Comparison of ENCODE assay signal across 12 cellular contexts in genomic region chr18:21777814-21778213, GRCh38. TPM values are rescaled to one million over a fixed set of nuclear protein-coding genes. Genes with fewer than 3 reads are reported as not detected.
DNase-seq lines count a peak whose midpoint lies in the region; ATAC-seq and TF ChIP-seq lines count a peak whose summit lies in the region.
"Had no signal": no experiment of that assay in that cellular context is flagged by ENCODE, and none has a peak within 500 bp of the region (broad histone marks: within the 10 kb centered on the region; RNA-seq: fewer than 3 reads in every experiment).

No MANE protein-coding gene starts in this region.

- H2AK5ac ChIP-seq in H9 (ENCODE audit: insufficient read length, low read length), result no peak overlapping the region

- no peak overlapping the region for H3K9ac ChIP-seq in H9 (ENCODE audit: extremely low read depth, insufficient read length, low read length)

- peaks cover 4% of the 10 kb centered on the region for H3K4me1 Mint-ChIP-seq in activated T-cell treated with anti-CD3 and anti-CD28 coated beads, Interleukin-2, amount 50 U/mL, for 24 hours (ENCODE audit: low read depth)
- no peaks in the 10 kb centered on the region for H3K4me1 Mint-ChIP-seq in H9
- no peaks in the 10 kb centered on the region for H3K4me1 Mint-ChIP-seq in stimulated activated naive B cell treated with anti-CD40 and anti-IgM and Interleukin-4, amounts not matched to agents 10 μg/mL and 1 μg/mL and 100 μg/mL, for 72 hours

- H4K20me1 ChIP-seq in H9 (ENCODE audit: control insufficient read depth, insufficient read depth, insufficient read length), result no peaks in the 10 kb centered on the region

- no peak for DNase-seq in activated T-cell treated with anti-CD3 and anti-CD28 coated beads, Interleukin-2, amount 50 U/mL, for 24 hours
- no peak for DNase-seq in activated T-cell treated with anti-CD3 and anti-CD28 coated beads, Interleukin-2, amount 50 U/mL, for 48 hours
- no peak for DNase-seq in H9
- DNase-seq in thoracic aorta (ENCODE audit: low spot score), result no peak
- DNase-seq in NCI-H1417 treated with DMSO at 0.1 percent for 48 hours (lab: John Stamatoyannopoulos, UW), result no peak
- no peak for DNase-seq in hippocampal formation (lab: John Stamatoyannopoulos, UW)
- DNase-seq in stimulated activated naive B cell treated with anti-CD40 and anti-IgM and Interleukin-4, amounts not matched to agents 10 μg/mL and 1 μg/mL and 100 μg/mL, for 72 hours, result no peak
- DNase-seq: DMS 273 treated with DMSO at 0.1 percent for 48 hours; mammary epithelial cell; NCI-H2171; stimulated activated CD4-positive, alpha-beta T cell treated with anti-CD3 and anti-CD28 coated beads, Interleukin-2, amount 100 ng/mL, for 48 hours had no signal

- no peaks in the 10 kb centered on the region for H3K23me2 ChIP-seq in H9 (ENCODE audit: insufficient read length, low read depth, low read length, poor library complexity, severe bottlenecking)

- no peak overlapping the region for H4K8ac ChIP-seq in H9 (replicated peaks; ENCODE audit: insufficient read length, low read depth, low read length)

- H3K14ac ChIP-seq in H9 (ENCODE audit: insufficient read depth, low read length), result no peak overlapping the region

- peaks cover 64% of the 10 kb centered on the region for H3K36me3 Mint-ChIP-seq in activated T-cell treated with anti-CD3 and anti-CD28 coated beads, Interleukin-2, amount 50 U/mL, for 24 hours (ENCODE audit: low read depth)
- H3K36me3 Mint-ChIP-seq in H9 (ENCODE audit: insufficient read depth in 1 of 3, low read depth in 3 of 3), result peaks cover 15 to 59% (median 49%) of the 10 kb centered on the region in 3 experiments; a peak in 6 of 7 replicates
- peaks cover 31 to 52% of the 10 kb centered on the region in 2 donors for H3K36me3 Mint-ChIP-seq in stimulated activated naive B cell treated with anti-CD40 and anti-IgM and Interleukin-4, amounts not matched to agents 10 μg/mL and 1 μg/mL and 100 μg/mL, for 72 hours

- H2BK20ac ChIP-seq in H9 (ENCODE audit: low read depth, low read length, poor library complexity, severe bottlenecking), result no peak overlapping the region

- H3K36me3 ChIP-seq in thoracic aorta, result no peaks in the 10 kb centered on the region

- TF ChIP-seq CTCF in H9 (conservative IDR thresholded peaks at IDR 0.05), result no peak
- no peak for TF ChIP-seq CTCF in thoracic aorta (IDR thresholded peaks at IDR 0.05)

- no peaks in the 10 kb centered on the region for H3K27me3 Mint-ChIP-seq in activated T-cell treated with anti-CD3 and anti-CD28 coated beads, Interleukin-2, amount 50 U/mL, for 24 hours
- no peaks in the 10 kb centered on the region; the same call in none of the 2 replicates for H3K27me3 Mint-ChIP-seq in H9 (ENCODE audit: low read depth)
- no peaks in the 10 kb centered on the region for H3K27me3 Mint-ChIP-seq in stimulated activated naive B cell treated with anti-CD40 and anti-IgM and Interleukin-4, amounts not matched to agents 10 μg/mL and 1 μg/mL and 100 μg/mL, for 72 hours

- no peaks in the 10 kb centered on the region for H3K4me1 ChIP-seq in H9 (ENCODE audit: insufficient read depth, low read length)
- peaks cover 7 to 10% of the 10 kb centered on the region in 2 donors for H3K4me1 ChIP-seq in thoracic aorta (ENCODE audit: control insufficient read depth in 1 of 2, low read depth in 2 of 2)

- H3K56ac ChIP-seq in H9 (ENCODE audit: insufficient read length, low read depth, low read length), result no peak overlapping the region

- no peak overlapping the region for H2BK120ac ChIP-seq in H9 (ENCODE audit: low read depth, low read length, poor library complexity, severe bottlenecking)

- H4K5ac ChIP-seq in H9 (ENCODE audit: insufficient read length, low read depth, low read length), result no peak overlapping the region

- H3K27ac ChIP-seq in H9 (ENCODE audit: insufficient read length, low read depth, low read length) (no peak overlapping the region), thoracic aorta (peak overlapping the region; percentile 54 to 58)

- no peak overlapping the region for H3K18ac ChIP-seq in H9 (ENCODE audit: insufficient read length, low read depth, low read length)

- H3K27me3 ChIP-seq in H9 (ENCODE audit: insufficient read depth, low read length), result no peaks in the 10 kb centered on the region
- no peaks in the 10 kb centered on the region for H3K27me3 ChIP-seq in thoracic aorta (replicated peaks; ENCODE audit: insufficient read depth)

- no peak overlapping the region for H3T11ph ChIP-seq in H9 (ENCODE audit: low read length)

- H3K79me1 ChIP-seq in H9 (ENCODE audit: insufficient read depth, low read depth, low read length, poor library complexity, severe bottlenecking), result no peaks in the 10 kb centered on the region

- no peak overlapping the region for H3K4ac ChIP-seq in H9 (ENCODE audit: low read depth, low read length)

- peak overlapping the region; percentile 56 for H3K27ac Mint-ChIP-seq in activated T-cell treated with anti-CD3 and anti-CD28 coated beads, Interleukin-2, amount 50 U/mL, for 24 hours
- peak overlapping the region in 2 of 3 experiments; percentile 14 to 22; a peak in 3 of 7 replicates for H3K27ac Mint-ChIP-seq in H9
- H3K27ac Mint-ChIP-seq in stimulated activated naive B cell treated with anti-CD40 and anti-IgM and Interleukin-4, amounts not matched to agents 10 μg/mL and 1 μg/mL and 100 μg/mL, for 72 hours, result no peak overlapping the region

- H3K79me2 ChIP-seq in H9 (ENCODE audit: insufficient read depth, low read length), result no peaks in the 10 kb centered on the region

- H2BK5ac ChIP-seq in H9 (ENCODE audit: insufficient read length, low read length), result no peak overlapping the region

- no peaks in the 10 kb centered on the region for H3K9me3 Mint-ChIP-seq in activated T-cell treated with anti-CD3 and anti-CD28 coated beads, Interleukin-2, amount 50 U/mL, for 24 hours
- no peaks in the 10 kb centered on the region for H3K9me3 Mint-ChIP-seq in H9
- no peaks in the 10 kb centered on the region for H3K9me3 Mint-ChIP-seq in stimulated activated naive B cell treated with anti-CD40 and anti-IgM and Interleukin-4, amounts not matched to agents 10 μg/mL and 1 μg/mL and 100 μg/mL, for 72 hours

- no peak overlapping the region for H2AFZ ChIP-seq in H9 (ENCODE audit: low read length)

- ATAC-seq in HG03520 (IDR thresholded peaks at IDR 0.05; ENCODE audit: unreplicated experiment), result peak; percentile 58
- no peak for ATAC-seq in thoracic aorta (ENCODE audit: insufficient number of reproducible peaks, low FRiP score, low read depth)
- ATAC-seq in stimulated activated naive B cell treated with anti-CD40 and anti-IgM and Interleukin-4, amounts not matched to agents 10 μg/mL and 1 μg/mL and 100 μg/mL, for 72 hours (replicated peaks), result no peak

- H2BK15ac ChIP-seq in H9 (ENCODE audit: low read depth, low read length), result no peak overlapping the region

- H3K9me3 ChIP-seq in H9 (ENCODE audit: control insufficient read depth, low read depth, low read length), result no peaks in the 10 kb centered on the region
- no peaks in the 10 kb centered on the region for H3K9me3 ChIP-seq in thoracic aorta

- H2BK12ac ChIP-seq in H9 (ENCODE audit: insufficient read length, low read depth, low read length), result no peak overlapping the region

- H3K4me2 ChIP-seq in H9 (ENCODE audit: insufficient read depth, insufficient read length, low read length), result no peak overlapping the region

- no peak overlapping the region for H3K23ac ChIP-seq in H9 (ENCODE audit: insufficient read length, low read depth, low read length)

- no CpG with 5 or more reads among the region's 2 CpGs for WGBS in H9 (ENCODE audit: extremely low coverage, insufficient read length, low lambda C conversion rate)

- no peak overlapping the region for H4K91ac ChIP-seq in H9 (ENCODE audit: insufficient read length, low read depth, low read length)

- H3K4me3 ChIP-seq in thoracic aorta, result peak overlapping the region; percentile 22

- no peak overlapping the region for H3K4me3 Mint-ChIP-seq in activated T-cell treated with anti-CD3 and anti-CD28 coated beads, Interleukin-2, amount 50 U/mL, for 24 hours
- no peak overlapping the region; a peak in 1 of 5 replicates for H3K4me3 Mint-ChIP-seq in H9
- no peak overlapping the region for H3K4me3 Mint-ChIP-seq in stimulated activated naive B cell treated with anti-CD40 and anti-IgM and Interleukin-4, amounts not matched to agents 10 μg/mL and 1 μg/mL and 100 μg/mL, for 72 hours

RNA-seq across cellular contexts. Expression of gene MIB1, which starts 37.2 kb away (rescaled TPM):
- 45.7 and 48.8 TPM in 2 replicates for total RNA-seq in H9 (2021)
- 10 to 100 TPM; 37.9 to 53.6 TPM for total RNA-seq in thoracic aorta
